In genomic region chr21:34615487-34615814, GRCh38 we compare ENCODE assay signal across 8 cellular contexts. TPM values are rescaled to one million over a fixed set of nuclear protein-coding genes. Genes with fewer than 3 reads are reported as not detected.
DNase-seq lines count a peak whose midpoint lies in the region; ATAC-seq, FAIRE-seq and TF ChIP-seq lines count a peak whose summit lies in the region.

No MANE protein-coding gene starts in this region.

- FAIRE-seq in pancreas (lab: Jason Lieb, UNC) = no peak

- peaks cover under 1 to 3% of the 10 kb centered on the region in 2 donors for H3K27me3 Mint-ChIP-seq in effector memory CD8-positive, alpha-beta T cell

- H3K9ac ChIP-seq in KMS-11 = peak overlapping the region; percentile 40; the same call in 1 of the 2 replicates

- peak overlapping the region; percentile 79 for H3K4me2 ChIP-seq in KMS-11

- no peaks in the 10 kb centered on the region for H3K9me3 Mint-ChIP-seq in effector memory CD8-positive, alpha-beta T cell

- H3K79me2 ChIP-seq in KMS-11 (ENCODE audit: insufficient read depth, low read depth) = peaks cover 17% of the 10 kb centered on the region; the same call in 1 of the 2 replicates

- H3K27ac ChIP-seq in KMS-11 (no peak overlapping the region), pancreas (peak overlapping the region; percentile 30 to 76 (median 54))

- intact Hi-C loops in pancreas (cut with DNase I) = no loop called here

- H3K4me1 ChIP-seq in KMS-11 (ENCODE audit: low read depth, poor library complexity, severe bottlenecking) = peaks cover 22% of the 10 kb centered on the region
- H3K4me1 ChIP-seq in pancreas = peaks cover 0 to 5% (median 5%) of the 10 kb centered on the region in 3 donors

- H3K4me3 Mint-ChIP-seq in effector memory CD8-positive, alpha-beta T cell = peak overlapping the region; percentile 86 to 88

- H3K4me3 ChIP-seq in GM12875 (ENCODE audit: low read depth, low read length) (peak overlapping the region; percentile 30), KMS-11 (IDR thresholded peaks at IDR 0.05; ENCODE audit: insufficient read depth, low read depth, low read length) (no peak overlapping the region), pancreas (peak overlapping the region; percentile 56 to 91 (median 83))

- H3K4me1 Mint-ChIP-seq in effector memory CD8-positive, alpha-beta T cell (ENCODE audit: low read depth in 2 of 2) = peaks cover 18 to 23% of the 10 kb centered on the region in 2 donors

- H3K27me3 ChIP-seq in KMS-11 (ENCODE audit: insufficient read depth, low read depth) (no peaks in the 10 kb centered on the region), pancreas (no peaks in the 10 kb centered on the region)

- H2AFZ ChIP-seq in KMS-11 (ENCODE audit: low read depth) = peak overlapping the region; percentile 91

- ATAC-seq in effector memory CD8-positive, alpha-beta T cell (replicated peaks) = peak; percentile 7
- ATAC-seq in pancreas (peak in 3 of 4 donors; percentile 26 to 48 (median 30)), HG02885 (IDR thresholded peaks at IDR 0.05; ENCODE audit: poor library complexity, unreplicated experiment) (no peak), esophagus mucosa (no peak)

- no peaks in the 10 kb centered on the region for H4K20me1 ChIP-seq in KMS-11 (ENCODE audit: insufficient read depth)

- TF ChIP-seq CTCF in GM12875 (IDR thresholded peaks at IDR 0.05; ENCODE audit: borderline replicate concordance, insufficient read depth, low read depth, low read length) = no peak
- no peak for TF ChIP-seq CTCF in KMS-11 (conservative IDR thresholded peaks at IDR 0.05; ENCODE audit: low read depth, low read length)
- no peak for TF ChIP-seq CTCF in pancreas (IDR thresholded peaks at IDR 0.05)

- no peaks in the 10 kb centered on the region for H3K36me3 Mint-ChIP-seq in effector memory CD8-positive, alpha-beta T cell (ENCODE audit: insufficient read depth)

- H3K9me3 ChIP-seq in pancreas = no peaks in the 10 kb centered on the region

- H3K36me3 ChIP-seq in KMS-11 (ENCODE audit: insufficient read depth) = no peaks in the 10 kb centered on the region
- H3K36me3 ChIP-seq in pancreas = no peaks in the 10 kb centered on the region

- peak overlapping the region; percentile 81 to 93 for H3K27ac Mint-ChIP-seq in effector memory CD8-positive, alpha-beta T cell

- no peak for DNase-seq in effector memory CD8-positive, alpha-beta T cell
- no peak for DNase-seq in pancreas
- DNase-seq in kidney tubule cell (ENCODE audit: low spot score) = no peak
- DNase-seq in germinal center (ENCODE audit: low spot score) = no peak

- WGBS in pancreas, 2 donors = 1% methylated on average over 8 of the region's 8 CpGs

RNA-seq across cellular contexts. Expression of gene RCAN1, which starts 0.5 kb away (rescaled TPM):
- total RNA-seq in pancreas (10 to 100 TPM in 5 of 6 donors, 1 to 10 TPM in 1; 9.5 to 19.7 (median 14.9) TPM), esophagus mucosa (7.5 TPM)
- 10 to 100 TPM in 1 of 2 donors, 1 to 10 TPM in 1; 9.5 to 15.3 TPM for polyA plus RNA-seq in pancreas

RNA-seq across cellular contexts. Expression of gene CLIC6, which starts 53.3 kb away (rescaled TPM):
- total RNA-seq in pancreas = 10 to 100 TPM in 1 of 6 donors, 1 to 10 TPM in 5; 1.0 to 13.2 (median 2.0) TPM
- 1 to 10 TPM; 5.2 to 5.5 TPM for polyA plus RNA-seq in pancreas
- total RNA-seq in esophagus mucosa = 0.60 TPM

Comparison
In these comparisons a context has a peak if more than half of its experiments do, and no peak if none do; other contexts are left out.
1. ATAC-seq: peak in effector memory CD8-positive, alpha-beta T cell (single experiment) and pancreas (3 of 4); none in HG02885 (single experiment) and esophagus mucosa (single experiment).